ENCODE assay signal across 1 cellular context in genomic region chr1:205014772-205015171, GRCh38.
TF ChIP-seq lines count a peak whose summit lies in the region.

No MANE protein-coding gene starts in this region.

TF ChIP-seq in K562, 482 proteins besides CTCF, POLR2A, EP300 and RAD21 (continued from another document):
- TF ChIP-seq, protein P1, sequence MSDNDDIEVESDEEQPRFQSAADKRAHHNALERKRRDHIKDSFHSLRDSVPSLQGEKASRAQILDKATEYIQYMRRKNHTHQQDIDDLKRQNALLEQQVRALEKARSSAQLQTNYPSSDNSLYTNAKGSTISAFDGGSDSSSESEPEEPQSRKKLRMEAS (CRISPR knock-in tag; IDR thresholded peaks at IDR 0.05): no peak
- TF ChIP-seq SPI1 (IDR thresholded peaks at IDR 0.05; ENCODE audit: borderline replicate concordance, low read depth, low read length) (peak; percentile 35; the same call in 1 of the 2 replicates), MCM7 (IDR thresholded peaks at IDR 0.05) (no peak), SMAD2 (IDR thresholded peaks at IDR 0.05; ENCODE audit: low read depth, low read length) (no peak), DPF2 (IDR thresholded peaks at IDR 0.05) (no peak)
TF ChIP-seq in K562: peak in this region for 1.
